33 cellular contexts compared by ENCODE assay signal in genomic region chr21:46428286-46428685, GRCh38.
"Had no signal": no experiment of that assay in that cellular context is flagged by ENCODE, and none has a peak within 500 bp of the region (broad histone marks: within the 10 kb centered on the region; RNA-seq: fewer than 3 reads in every experiment).

No MANE protein-coding gene starts in this region.

- H3K27me3 ChIP-seq: brain microvascular endothelial cell, MG63, Peyer's patch had no signal

- H3K4me3 ChIP-seq: MG63, Peyer's patch had no signal

- H3K27ac Mint-ChIP-seq: activated CD4-positive, alpha-beta memory T cell treated with anti-CD3 and anti-CD28 coated beads, Interleukin-2, amount 10 ng/mL, durations not matched to agents 7 days and 5 days; activated CD8-positive, alpha-beta memory T cell treated with anti-CD3 and anti-CD28 coated beads, Interleukin-2, amount 10 ng/mL, durations not matched to agents 7 days and 5 days; activated naive CD8-positive, alpha-beta T cell treated with anti-CD3 and anti-CD28 coated beads for 36 hours had no signal

- H3K9me3 ChIP-seq: MG63, Peyer's patch had no signal

- H3K4me1 ChIP-seq: Peyer's patch had no signal

- ATAC-seq: activated CD8-positive, alpha-beta memory T cell treated with anti-CD3 and anti-CD28 coated beads, Interleukin-2, amount 10 ng/mL, durations not matched to agents 7 days and 5 days; PC-3 had no signal

- H3K4me3 Mint-ChIP-seq: activated CD4-positive, alpha-beta memory T cell treated with anti-CD3 and anti-CD28 coated beads, Interleukin-2, amount 10 ng/mL, durations not matched to agents 7 days and 5 days; activated CD8-positive, alpha-beta memory T cell treated with anti-CD3 and anti-CD28 coated beads, Interleukin-2, amount 10 ng/mL, durations not matched to agents 7 days and 5 days; activated naive CD8-positive, alpha-beta T cell treated with anti-CD3 and anti-CD28 coated beads for 36 hours had no signal

- H3K9me3 Mint-ChIP-seq: activated CD4-positive, alpha-beta memory T cell treated with anti-CD3 and anti-CD28 coated beads, Interleukin-2, amount 10 ng/mL, durations not matched to agents 7 days and 5 days; activated naive CD8-positive, alpha-beta T cell treated with anti-CD3 and anti-CD28 coated beads for 36 hours had no signal

- DNase-seq: activated CD4-positive, alpha-beta memory T cell treated with anti-CD3 and anti-CD28 coated beads, Interleukin-2, amount 10 ng/mL, durations not matched to agents 7 days and 5 days; activated CD4-positive, alpha-beta T cell treated with anti-CD3 and anti-CD28 coated beads for 1 hour; activated CD4-positive, alpha-beta T cell treated with anti-CD3 and anti-CD28 coated beads for 48 hours; activated CD4-positive, CD25-positive, alpha-beta regulatory T cell; activated CD8-positive, alpha-beta memory T cell treated with anti-CD3 and anti-CD28 coated beads for 24 hours; activated CD8-positive, alpha-beta memory T cell treated with anti-CD3 and anti-CD28 coated beads, Interleukin-2, amount 10 ng/mL, durations not matched to agents 7 days and 5 days; activated CD8-positive, alpha-beta memory T cell treated with anti-CD3 and anti-CD28 coated beads, Interleukin-2, amount 50 U/mL, for 48 hours; activated effector memory CD4-positive, alpha-beta T cell treated with anti-CD3 and anti-CD28 coated beads, Interleukin-2, amount 50 U/mL, for 16 hours; activated naive CD4-positive, alpha-beta T cell; activated naive CD4-positive, alpha-beta T cell treated with anti-CD3 and anti-CD28 coated beads, Interleukin-2, amount 50 U/mL, for 16 hours; activated naive CD8-positive, alpha-beta T cell treated with anti-CD3 and anti-CD28 coated beads for 36 hours; activated T-cell treated with anti-CD3 and anti-CD28 coated beads, Interleukin-2, amount 50 U/mL, for 48 hours; amniotic stem cell; aorta; brain microvascular endothelial cell; central memory CD4-positive, alpha-beta T cell; Kasumi-1; KG1; MG63; NCI-H1048; NCI-H1105 treated with DMSO at 0.1 percent for 48 hours; NCI-H1436; NCI-H1694; NCI-H1930; NCI-H2081 treated with DMSO at 0.1 percent for 48 hours; NCI-H226; NCI-H524 treated with DMSO at 0.1 percent for 48 hours; NK-92 treated with Interleukin-12 subunit alpha and Interleukin-12 subunit beta, amount 100 ng/mL, for 24 hours; PC-3; RPMI8226; T1000; WERI-Rb-1 had no signal

- H3K27ac ChIP-seq: brain microvascular endothelial cell, Peyer's patch, WERI-Rb-1 had no signal

- H3K27me3 Mint-ChIP-seq: activated CD4-positive, alpha-beta memory T cell treated with anti-CD3 and anti-CD28 coated beads, Interleukin-2, amount 10 ng/mL, durations not matched to agents 7 days and 5 days; activated CD8-positive, alpha-beta memory T cell treated with anti-CD3 and anti-CD28 coated beads, Interleukin-2, amount 10 ng/mL, durations not matched to agents 7 days and 5 days; activated naive CD8-positive, alpha-beta T cell treated with anti-CD3 and anti-CD28 coated beads for 36 hours had no signal
